Comparison of ENCODE assay signal across 23 cellular contexts in the genomic region with DNA sequence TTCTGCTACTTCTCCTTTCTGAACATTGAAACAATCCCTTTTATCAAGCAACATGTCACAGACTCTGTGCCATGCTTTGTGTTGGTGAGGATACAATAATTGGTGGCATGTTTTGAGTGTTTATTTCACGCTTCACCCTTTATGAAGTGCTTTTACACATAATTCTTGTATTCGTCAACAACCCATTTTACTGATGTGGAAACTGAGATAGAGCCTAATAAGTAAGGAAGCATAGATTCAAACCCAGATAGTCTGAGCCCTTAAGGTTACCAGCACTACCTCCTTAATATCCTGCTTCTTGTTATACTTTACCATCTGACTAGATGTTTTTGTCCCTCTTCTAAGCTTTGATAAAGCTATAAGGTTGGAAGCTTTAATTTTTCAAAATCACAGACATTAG. TPM values are rescaled to one million over a fixed set of nuclear protein-coding genes. Genes with fewer than 3 reads are reported as not detected.
"Had no signal": no experiment of that assay in that cellular context is flagged by ENCODE, and none has a peak within 500 bp of the region (broad histone marks: within the 10 kb centered on the region; RNA-seq: fewer than 3 reads in every experiment).

No MANE protein-coding gene starts in this region.

- H3K36me3 ChIP-seq: colonic mucosa, gastroesophageal sphincter, heart left ventricle, neural progenitor cell, prostate gland, right atrium auricular region, thyroid gland had no signal

- H3K4me1 Mint-ChIP-seq: neural progenitor cell; stimulated activated naive B cell treated with anti-CD40 and anti-IgM and Interleukin-4, amounts not matched to agents 10 μg/mL and 1 μg/mL and 100 μg/mL, for 72 hours had no signal

- H3K4me3 Mint-ChIP-seq: activated naive CD8-positive, alpha-beta T cell; neural progenitor cell; stimulated activated naive B cell treated with anti-CD40 and anti-IgM and Interleukin-4, amounts not matched to agents 10 μg/mL and 1 μg/mL and 100 μg/mL, for 72 hours had no signal

- H3K27me3 ChIP-seq: body of pancreas, colonic mucosa, gastroesophageal sphincter, heart left ventricle, neural progenitor cell, right atrium auricular region, thyroid gland had no signal

- H2AFZ ChIP-seq: neural progenitor cell had no signal

- DNase-seq: activated CD4-positive, alpha-beta T cell treated with anti-CD3 and anti-CD28 coated beads, Interleukin-2, amount 50 U/mL, for 1 hour; activated CD4-positive, CD25-positive, alpha-beta regulatory T cell treated with anti-CD3 and anti-CD28 coated beads, Interleukin-2, amount 50 U/mL, for 72 hours; activated gamma-delta T cell; amniotic stem cell; caudate nucleus; colonic mucosa; kidney; midbrain; stimulated activated naive B cell treated with anti-CD40 and anti-IgM and Interleukin-4, amounts not matched to agents 10 μg/mL and 1 μg/mL and 100 μg/mL, for 72 hours; SW 1271; T-helper 2 cell had no signal

- ATAC-seq: body of pancreas had no signal

- H3K27ac ChIP-seq: body of pancreas, colonic mucosa, neural progenitor cell, prostate gland, right atrium auricular region, thyroid gland, VCaP had no signal

- FAIRE-seq: endometrium, kidney had no signal

- H3K4me3 ChIP-seq: body of pancreas, colonic mucosa, gastroesophageal sphincter, heart left ventricle, lung, neural progenitor cell, prostate gland, right atrium auricular region, thyroid gland had no signal

- H3K9me3 ChIP-seq: body of pancreas, colonic mucosa, prostate gland, right atrium auricular region, thyroid gland had no signal

- H3K9ac ChIP-seq: neural progenitor cell had no signal

- H3K36me3 Mint-ChIP-seq: activated naive CD8-positive, alpha-beta T cell had no signal

- H3K27ac Mint-ChIP-seq: activated naive CD8-positive, alpha-beta T cell; neural progenitor cell; stimulated activated naive B cell treated with anti-CD40 and anti-IgM and Interleukin-4, amounts not matched to agents 10 μg/mL and 1 μg/mL and 100 μg/mL, for 72 hours had no signal

- H3K4me1 ChIP-seq: body of pancreas, colonic mucosa, neural progenitor cell, prostate gland had no signal

- H3K4me2 ChIP-seq: neural progenitor cell had no signal

RNA-seq across cellular contexts. Expression of gene TTC23L, which starts 49.3 kb away (rescaled TPM):
- total RNA-seq: left lobe of liver had no signal
